ENCODE assay signal across 9 cellular contexts in genomic region chr16:66517586-66518263, GRCh38. TPM values are rescaled to one million over a fixed set of nuclear protein-coding genes. Genes with fewer than 3 reads are reported as not detected.
DNase-seq lines count a peak whose midpoint lies in the region; ATAC-seq, FAIRE-seq and TF ChIP-seq lines count a peak whose summit lies in the region.
"Had no signal": no experiment of that assay in that cellular context is flagged by ENCODE, and none has a peak within 500 bp of the region (broad histone marks: within the 10 kb centered on the region; RNA-seq: fewer than 3 reads in every experiment).

No MANE protein-coding gene starts in this region.

- POLR2A ChIA-PET in activated CD4-positive, alpha-beta T cell treated with anti-CD3 and anti-CD28 coated beads for 36 hours (lab: Charles Lee) = no interaction called here
- POLR2A ChIA-PET in A673 (lab: Charles Lee; ENCODE audit: low non-redundant PET) = no interaction called here

- intact Hi-C loops in activated CD4-positive, alpha-beta T cell treated with anti-CD3 and anti-CD28 coated beads for 36 hours (cut with DNase I, micrococcal nuclease) = loop anchor here (1.0 to 5.0 kb wide), 8 partner anchors 35 to 355 kb away; partner anchors contain the start of genes CKLF (in 1 of the 2) and CMTM4 (in 1 of the 2)
- intact Hi-C loops in A673 (cut with micrococcal nuclease; ENCODE audit: unreplicated experiment) = no loop called here

- TF ChIP-seq EP300 in tibial nerve (IDR thresholded peaks at IDR 0.05) = no peak

- no peaks in the 10 kb centered on the region for H3K27me3 Mint-ChIP-seq in activated CD4-positive, alpha-beta T cell treated with anti-CD3 and anti-CD28 coated beads for 36 hours
- peaks cover 2% of the 10 kb centered on the region for H3K27me3 Mint-ChIP-seq in astrocyte (ENCODE audit: low read depth, unreplicated experiment)

- 93% methylated on average over 7 to 8 of the region's 8 CpGs for WGBS in mesodermal cell (ENCODE audit: insufficient coverage in 2 of 2), 2 experiments
- 56 to 64% methylated on average over 8 of the region's 8 CpGs for WGBS in tibial nerve, 2 donors

- no peak for ATAC-seq in activated CD4-positive, alpha-beta T cell treated with anti-CD3 and anti-CD28 coated beads for 36 hours
- no peak for ATAC-seq in GM18505 (IDR thresholded peaks at IDR 0.05; ENCODE audit: unreplicated experiment)
- ATAC-seq in HG02885 (IDR thresholded peaks at IDR 0.05; ENCODE audit: poor library complexity, unreplicated experiment) = no peak

- H3K9ac ChIP-seq in astrocyte (ENCODE audit: low read length) = peak overlapping the region; percentile 63

- TF ChIP-seq CTCF in astrocyte (IDR thresholded peaks at IDR 0.05; ENCODE audit: insufficient read depth, low read depth, low read length) = no peak
- TF ChIP-seq CTCF in tibial nerve (IDR thresholded peaks at IDR 0.05) = no peak
- no peak for TF ChIP-seq CTCF in A673 (conservative IDR thresholded peaks at IDR 0.05; ENCODE audit: low read depth, low read length)

- BruUV-seq in A673 (replicated peaks; lab: Mats Ljungman, UMichigan) = no TSS peak

- H3K36me3 ChIP-seq in astrocyte (ENCODE audit: insufficient read depth, low read length) (no peaks in the 10 kb centered on the region), mesodermal cell (ENCODE audit: control insufficient read depth, insufficient read depth, low read length) (no peaks in the 10 kb centered on the region), tibial nerve (peaks cover 0 to 9% (median 0%) of the 10 kb centered on the region in 3 donors), A673 (ENCODE audit: insufficient read depth, low read length, poor library complexity, severe bottlenecking) (no peaks in the 10 kb centered on the region)
- H3K36me3 ChIP-seq: cardiac muscle cell had no signal

- H3K4me3 ChIP-seq in astrocyte (ENCODE audit: insufficient read depth, low read depth, low read length) (no peak overlapping the region), mesodermal cell (ENCODE audit: extremely low read depth, insufficient read depth, low read length, poor library complexity, severe bottlenecking) (no peak overlapping the region), tibial nerve (peak overlapping the region in 3 of 4 donors; percentile 5 to 41 (median 25)), A673 (ENCODE audit: low read depth, low read length, poor library complexity, severe bottlenecking) (no peak overlapping the region)
- H3K4me3 ChIP-seq: cardiac muscle cell had no signal

- H3K9me3 Mint-ChIP-seq in activated CD4-positive, alpha-beta T cell treated with anti-CD3 and anti-CD28 coated beads for 36 hours (ENCODE audit: low read depth) = no peaks in the 10 kb centered on the region
- no peaks in the 10 kb centered on the region for H3K9me3 Mint-ChIP-seq in astrocyte (ENCODE audit: unreplicated experiment)

- peaks cover 4% of the 10 kb centered on the region for H3K79me2 ChIP-seq in astrocyte (ENCODE audit: insufficient read depth, low read length)

- TF ChIP-seq POLR2A in tibial nerve (IDR thresholded peaks at IDR 0.05) (no peak), GM18505 (IDR thresholded peaks at IDR 0.05; ENCODE audit: borderline replicate concordance, extremely low read depth, insufficient read depth, insufficient read length) (no peak)

- no peaks in the 10 kb centered on the region for H3K27me3 ChIP-seq in astrocyte (ENCODE audit: insufficient read depth, low read length)
- H3K27me3 ChIP-seq in tibial nerve = no peaks in the 10 kb centered on the region
- no peaks in the 10 kb centered on the region for H3K27me3 ChIP-seq in A673 (replicated peaks; ENCODE audit: insufficient read depth, low read depth, low read length, poor library complexity)
- H3K27me3 ChIP-seq: cardiac muscle cell had no signal

- H3K4me3 Mint-ChIP-seq in activated CD4-positive, alpha-beta T cell treated with anti-CD3 and anti-CD28 coated beads for 36 hours = peak overlapping the region; percentile 65
- H3K4me3 Mint-ChIP-seq in astrocyte (ENCODE audit: unreplicated experiment) = no peak overlapping the region

- no peak overlapping the region for H2AFZ ChIP-seq in astrocyte (ENCODE audit: low read depth, low read length)

- peak overlapping the region; percentile 78 for H3K27ac ChIP-seq in astrocyte (ENCODE audit: low read depth, low read length)
- peak overlapping the region; percentile 94 for H3K27ac ChIP-seq in mesodermal cell (ENCODE audit: low read depth, low read length, severe bottlenecking)
- peak overlapping the region; percentile 87 to 99 (median 98) for H3K27ac ChIP-seq in tibial nerve
- H3K27ac ChIP-seq in A673 (ENCODE audit: low read depth, low read length, poor library complexity, severe bottlenecking) = no peak overlapping the region
- H3K27ac ChIP-seq: cardiac muscle cell had no signal

- peaks cover 1% of the 10 kb centered on the region for H3K36me3 Mint-ChIP-seq in activated CD4-positive, alpha-beta T cell treated with anti-CD3 and anti-CD28 coated beads for 36 hours (ENCODE audit: low read depth)
- H3K36me3 Mint-ChIP-seq in astrocyte (ENCODE audit: low read depth, unreplicated experiment) = peaks cover 3% of the 10 kb centered on the region

- no peak for FAIRE-seq in astrocyte (lab: Jason Lieb, UNC)

- H3K4me1 Mint-ChIP-seq in activated CD4-positive, alpha-beta T cell treated with anti-CD3 and anti-CD28 coated beads for 36 hours = peaks cover 73% of the 10 kb centered on the region
- H3K4me1 Mint-ChIP-seq in astrocyte (ENCODE audit: low read depth, unreplicated experiment) = peaks cover 48% of the 10 kb centered on the region

- peak overlapping the region; percentile 72 for H3K4me2 ChIP-seq in astrocyte (ENCODE audit: low read length)

- CTCF ChIA-PET in activated CD4-positive, alpha-beta T cell treated with anti-CD3 and anti-CD28 coated beads for 36 hours (lab: Charles Lee) = interaction anchor here (0.6 to 0.9 kb wide), 2 partner anchors 39 to 89 kb away, joined by 3 read pairs; no protein-coding TSS in a partner anchor
- CTCF ChIA-PET in A673 (lab: Charles Lee) = no interaction called here

- H4K20me1 ChIP-seq in astrocyte (ENCODE audit: insufficient read depth, low read length) = no peaks in the 10 kb centered on the region

- H3K4me1 ChIP-seq in astrocyte (ENCODE audit: insufficient read depth, low read length) (peaks cover 55% of the 10 kb centered on the region), mesodermal cell (ENCODE audit: control insufficient read depth, insufficient read depth, low read length, poor library complexity, severe bottlenecking) (peaks cover 37% of the 10 kb centered on the region), tibial nerve (peaks cover 15 to 87% (median 64%) of the 10 kb centered on the region in 4 donors), A673 (ENCODE audit: insufficient read depth, low read length, poor library complexity, severe bottlenecking) (peaks cover 11% of the 10 kb centered on the region)

- DNase-seq in activated CD4-positive, alpha-beta T cell treated with anti-CD3 and anti-CD28 coated beads for 36 hours = no peak
- no peak for DNase-seq in activated CD4-positive, alpha-beta T cell treated with anti-CD3 and anti-CD28 coated beads, Interleukin-2, amount 50 U/mL, for 4 hours
- DNase-seq in astrocyte (ENCODE audit: low read depth) (no peak), tibial nerve (ENCODE audit: low spot score in 2 of 2) (no peak), A673 (ENCODE audit: low spot score) (no peak)

- H3K27ac Mint-ChIP-seq in activated CD4-positive, alpha-beta T cell treated with anti-CD3 and anti-CD28 coated beads for 36 hours = peak overlapping the region; percentile 92
- H3K27ac Mint-ChIP-seq in astrocyte (ENCODE audit: unreplicated experiment) = no peak overlapping the region

- H3K9me3 ChIP-seq in astrocyte (ENCODE audit: insufficient read depth, low read depth, low read length) (no peaks in the 10 kb centered on the region), mesodermal cell (ENCODE audit: control insufficient read depth, low read length) (no peaks in the 10 kb centered on the region), tibial nerve (no peaks in the 10 kb centered on the region), A673 (ENCODE audit: low read depth, low read length, poor library complexity, severe bottlenecking) (no peaks in the 10 kb centered on the region)

RNA-seq across cellular contexts. Expression of gene TK2, which starts 32.2 kb away (rescaled TPM):
- total RNA-seq in activated CD4-positive, alpha-beta T cell treated with anti-CD3 and anti-CD28 coated beads for 36 hours = 1 to 10 TPM; 3.8 to 6.4 TPM
- total RNA-seq in astrocyte (12.4 and 16.5 TPM in 2 replicates), tibial nerve (10 to 100 TPM; 42.3 to 81.8 (median 64.7) TPM), A673 (2021) (8.2 and 9.5 TPM in 2 replicates)
- polyA plus RNA-seq in mesodermal cell (2013, experiment 1 of 2) = 7.0 TPM
- polyA plus RNA-seq in mesodermal cell (2013, experiment 2 of 2) = 5.8 TPM

RNA-seq across cellular contexts. Expression of gene CKLF, which starts 34.7 kb away (rescaled TPM):
- total RNA-seq in activated CD4-positive, alpha-beta T cell treated with anti-CD3 and anti-CD28 coated beads for 36 hours = 100 to 1,000 TPM in 1 of 2 experiments, 10 to 100 TPM in 1; 93.5 to 122 TPM
- total RNA-seq in astrocyte (24.5 and 27.9 TPM in 2 replicates), tibial nerve (10 to 100 TPM; 31.8 to 75.4 (median 35.6) TPM), A673 (2021) (47.9 and 49.8 TPM in 2 replicates)
- polyA plus RNA-seq in mesodermal cell (2013, experiment 1 of 2) = 28.1 TPM
- 23.8 TPM for polyA plus RNA-seq in mesodermal cell (2013, experiment 2 of 2)

RNA-seq across cellular contexts. Expression of gene CMTM1, which starts 48.5 kb away (rescaled TPM):
- 10 to 100 TPM in 1 of 2 experiments, 1 to 10 TPM in 1; 6.4 to 11.8 TPM for total RNA-seq in activated CD4-positive, alpha-beta T cell treated with anti-CD3 and anti-CD28 coated beads for 36 hours
- 2.7 and 6.4 TPM in 2 replicates for total RNA-seq in astrocyte
- polyA plus RNA-seq in mesodermal cell (2013, experiment 1 of 2) = 2.7 TPM
- polyA plus RNA-seq in mesodermal cell (2013, experiment 2 of 2) = 2.3 TPM
- 1 to 10 TPM in 3 of 4 donors, not detected in 1; 2.0 to 5.1 (median 2.1) TPM for total RNA-seq in tibial nerve
- 5.5 and 7.1 TPM in 2 replicates for total RNA-seq in A673 (2021)

Comparison
In these comparisons a context has a peak if more than half of its experiments do, and no peak if none do; other contexts are left out.
1. H3K4me3 ChIP-seq: peak in tibial nerve (3 of 4); none in astrocyte (single experiment), mesodermal cell (single experiment) and A673 (single experiment).